In genomic region chr2:144049137-144049536, GRCh38 we compare ENCODE assay signal across 36 cellular contexts.
"Had no signal": no experiment of that assay in that cellular context is flagged by ENCODE, and none has a peak within 500 bp of the region (broad histone marks: within the 10 kb centered on the region; RNA-seq: fewer than 3 reads in every experiment).

No MANE protein-coding gene starts in this region.

- H3K36me3 ChIP-seq: brain microvascular endothelial cell, Peyer's patch had no signal

- H3K27ac ChIP-seq: brain microvascular endothelial cell, Peyer's patch, VCaP had no signal

- H3K27me3 ChIP-seq: brain microvascular endothelial cell, Peyer's patch had no signal

- H3K4me3 ChIP-seq: Peyer's patch had no signal

- ATAC-seq: activated CD8-positive, alpha-beta memory T cell treated with anti-CD3 and anti-CD28 coated beads, Interleukin-2, amount 10 ng/mL, durations not matched to agents 7 days and 5 days; activated T-helper 17 cell treated with anti-CD3 and anti-CD28 coated beads, Interleukin-2, amount 50 U/mL, for 72 hours; PC-3 had no signal

- H3K9me3 ChIP-seq: Peyer's patch had no signal

- H3K4me1 ChIP-seq: Peyer's patch had no signal

- DNase-seq: activated CD4-positive, alpha-beta memory T cell treated with anti-CD3 and anti-CD28 coated beads, Interleukin-2, amount 10 ng/mL, durations not matched to agents 7 days and 5 days; activated CD4-positive, alpha-beta T cell treated with anti-CD3 and anti-CD28 coated beads for 1 hour; activated CD4-positive, alpha-beta T cell treated with anti-CD3 and anti-CD28 coated beads for 48 hours; activated CD4-positive, CD25-positive, alpha-beta regulatory T cell; activated CD8-positive, alpha-beta memory T cell treated with anti-CD3 and anti-CD28 coated beads for 24 hours; activated CD8-positive, alpha-beta memory T cell treated with anti-CD3 and anti-CD28 coated beads, Interleukin-2, amount 10 ng/mL, durations not matched to agents 7 days and 5 days; activated CD8-positive, alpha-beta memory T cell treated with anti-CD3 and anti-CD28 coated beads, Interleukin-2, amount 50 U/mL, for 48 hours; activated effector memory CD4-positive, alpha-beta T cell treated with anti-CD3 and anti-CD28 coated beads, Interleukin-2, amount 50 U/mL, for 16 hours; activated naive CD4-positive, alpha-beta T cell; activated naive CD4-positive, alpha-beta T cell treated with anti-CD3 and anti-CD28 coated beads, Interleukin-2, amount 50 U/mL, for 16 hours; activated naive CD8-positive, alpha-beta T cell treated with anti-CD3 and anti-CD28 coated beads for 36 hours; activated T-cell treated with anti-CD3 and anti-CD28 coated beads, Interleukin-2, amount 50 U/mL, for 48 hours; amniotic stem cell; aorta; brain microvascular endothelial cell; central memory CD4-positive, alpha-beta T cell; Karpas-422; KBM-7; NCI-H1105; NCI-H1417 treated with DMSO at 0.1 percent for 48 hours; NCI-H1930; NCI-H2081 treated with DMSO at 0.1 percent for 48 hours; NCI-H226; NCI-H446 treated with DMSO at 0.1 percent for 48 hours; NCI-H524; NCI-H69; PC-3; Peyer's patch; RPMI8226; SIG-M5; SW 1271; T-helper 1 cell; T-helper 2 cell; T-helper 9 cell had no signal
